In genomic region chr15:73558529-73558928, GRCh38 we compare ENCODE assay signal across 29 cellular contexts.
"Had no signal": no experiment of that assay in that cellular context is flagged by ENCODE, and none has a peak within 500 bp of the region (broad histone marks: within the 10 kb centered on the region; RNA-seq: fewer than 3 reads in every experiment).

No MANE protein-coding gene starts in this region.

- H3K36me3 Mint-ChIP-seq: activated naive CD4-positive, alpha-beta T cell treated with anti-CD3 and anti-CD28 coated beads, Interleukin-2, amount 50 U/mL, for 72 hours had no signal

- ATAC-seq: activated naive CD4-positive, alpha-beta T cell treated with anti-CD3 and anti-CD28 coated beads, Interleukin-2, amount 50 U/mL, for 72 hours; activated T-cell treated with anti-CD3 and anti-CD28 coated beads, Interleukin-2, amount 50 U/mL, for 4 hours; esophagus mucosa; foreskin keratinocyte; gastrocnemius medialis; heart left ventricle; WTC11 had no signal

- H3K4me1 Mint-ChIP-seq: activated naive CD4-positive, alpha-beta T cell treated with anti-CD3 and anti-CD28 coated beads, Interleukin-2, amount 10 ng/mL, durations not matched to agents 7 days and 5 days; central memory CD8-positive, alpha-beta T cell had no signal

- H3K27ac Mint-ChIP-seq: activated CD4-positive, alpha-beta memory T cell treated with anti-CD3 and anti-CD28 coated beads, Interleukin-2, amount 10 ng/mL, durations not matched to agents 7 days and 5 days; activated CD4-positive, alpha-beta T cell treated with anti-CD3 and anti-CD28 coated beads, Interleukin-2, amount 10 ng/mL, durations not matched to agents 7 days and 5 days; activated naive CD4-positive, alpha-beta T cell treated with anti-CD3 and anti-CD28 coated beads, Interleukin-2, amount 10 ng/mL, durations not matched to agents 7 days and 5 days; activated naive CD4-positive, alpha-beta T cell treated with anti-CD3 and anti-CD28 coated beads, Interleukin-2, amount 50 U/mL, for 72 hours; activated naive CD8-positive, alpha-beta T cell treated with anti-CD3 and anti-CD28 coated beads, Interleukin-2, amount 10 ng/mL, durations not matched to agents 7 days and 5 days; activated T-helper 2 cell treated with anti-CD3 and anti-CD28 coated beads, Interferon-gamma antibody, Interleukin-2, Interleukin-4, amounts not matched to agents 10 μg/mL and 5 μg/mL and 100 μg/mL, durations not matched to agents 14 hours and 24 hours and 36 hours; dendritic cell treated with granulocyte-macrophage colony-stimulating factor and Interleukin-4, amounts not matched to agents 40 ng/mL and 50 ng/mL, for 4 days; endodermal cell; WTC11 had no signal

- H3K9me3 ChIP-seq: ascending aorta, breast epithelium, gastrocnemius medialis, heart left ventricle had no signal

- H3K36me3 ChIP-seq: breast epithelium had no signal

- H3K27ac ChIP-seq: ascending aorta, breast epithelium, coronary artery, dorsolateral prefrontal cortex, foreskin keratinocyte, gastrocnemius medialis, heart left ventricle, VCaP had no signal

- H3K4me1 ChIP-seq: ascending aorta, breast epithelium, foreskin keratinocyte, gastrocnemius medialis, heart left ventricle had no signal

- H3K4me3 ChIP-seq: ascending aorta, breast epithelium, coronary artery, dorsolateral prefrontal cortex, gastrocnemius medialis, heart left ventricle had no signal

- H3K27me3 ChIP-seq: ascending aorta, breast epithelium, dorsolateral prefrontal cortex, foreskin keratinocyte, gastrocnemius medialis, heart left ventricle had no signal

- DNase-seq: activated CD4-positive, alpha-beta memory T cell treated with anti-CD3 and anti-CD28 coated beads, Interleukin-2, amount 10 ng/mL, durations not matched to agents 7 days and 5 days; activated CD4-positive, alpha-beta T cell treated with anti-CD3 and anti-CD28 coated beads for 1 hour; activated CD4-positive, alpha-beta T cell treated with anti-CD3 and anti-CD28 coated beads for 4 hours; activated CD4-positive, alpha-beta T cell treated with anti-CD3 and anti-CD28 coated beads, Interleukin-2, amount 10 ng/mL, durations not matched to agents 7 days and 5 days; activated CD4-positive, alpha-beta T cell treated with anti-CD3 and anti-CD28 coated beads, Interleukin-2, amount 50 U/mL, for 4 hours; activated gamma-delta T cell; activated naive CD4-positive, alpha-beta T cell; activated naive CD4-positive, alpha-beta T cell treated with anti-CD3 and anti-CD28 coated beads, Interleukin-2, amount 10 ng/mL, durations not matched to agents 7 days and 5 days; activated naive CD8-positive, alpha-beta T cell treated with anti-CD3 and anti-CD28 coated beads, Interleukin-2, amount 10 ng/mL, durations not matched to agents 7 days and 5 days; activated T-cell treated with anti-CD3 and anti-CD28 coated beads, Interleukin-2, amount 50 U/mL, for 4 hours; dorsolateral prefrontal cortex; effector memory CD4-positive, alpha-beta T cell; endodermal cell; foreskin keratinocyte; gastrocnemius medialis; glutamatergic neuron; heart left ventricle; T-helper 2 cell had no signal

- H3K9me3 Mint-ChIP-seq: activated CD4-positive, alpha-beta memory T cell treated with anti-CD3 and anti-CD28 coated beads, Interleukin-2, amount 10 ng/mL, durations not matched to agents 7 days and 5 days; activated CD4-positive, alpha-beta T cell treated with anti-CD3 and anti-CD28 coated beads, Interleukin-2, amount 10 ng/mL, durations not matched to agents 7 days and 5 days; activated naive CD4-positive, alpha-beta T cell treated with anti-CD3 and anti-CD28 coated beads, Interleukin-2, amount 10 ng/mL, durations not matched to agents 7 days and 5 days; activated naive CD4-positive, alpha-beta T cell treated with anti-CD3 and anti-CD28 coated beads, Interleukin-2, amount 50 U/mL, for 72 hours; activated naive CD8-positive, alpha-beta T cell treated with anti-CD3 and anti-CD28 coated beads, Interleukin-2, amount 10 ng/mL, durations not matched to agents 7 days and 5 days; activated T-cell treated with anti-CD3 and anti-CD28 coated beads, Interleukin-2, amount 50 U/mL, for 4 hours; activated T-helper 2 cell treated with anti-CD3 and anti-CD28 coated beads, Interferon-gamma antibody, Interleukin-2, Interleukin-4, amounts not matched to agents 10 μg/mL and 5 μg/mL and 100 μg/mL, durations not matched to agents 14 hours and 24 hours and 36 hours; brain; central memory CD8-positive, alpha-beta T cell; dendritic cell treated with granulocyte-macrophage colony-stimulating factor and Interleukin-4, amounts not matched to agents 40 ng/mL and 50 ng/mL, for 4 days; endodermal cell; WTC11 had no signal

- H3K27me3 Mint-ChIP-seq: activated CD4-positive, alpha-beta memory T cell treated with anti-CD3 and anti-CD28 coated beads, Interleukin-2, amount 10 ng/mL, durations not matched to agents 7 days and 5 days; activated CD4-positive, alpha-beta T cell treated with anti-CD3 and anti-CD28 coated beads, Interleukin-2, amount 10 ng/mL, durations not matched to agents 7 days and 5 days; activated naive CD4-positive, alpha-beta T cell treated with anti-CD3 and anti-CD28 coated beads, Interleukin-2, amount 10 ng/mL, durations not matched to agents 7 days and 5 days; activated naive CD8-positive, alpha-beta T cell treated with anti-CD3 and anti-CD28 coated beads, Interleukin-2, amount 10 ng/mL, durations not matched to agents 7 days and 5 days; brain; central memory CD8-positive, alpha-beta T cell; dendritic cell treated with granulocyte-macrophage colony-stimulating factor and Interleukin-4, amounts not matched to agents 40 ng/mL and 50 ng/mL, for 4 days had no signal

- H3K4me3 Mint-ChIP-seq: activated CD4-positive, alpha-beta memory T cell treated with anti-CD3 and anti-CD28 coated beads, Interleukin-2, amount 10 ng/mL, durations not matched to agents 7 days and 5 days; activated CD4-positive, alpha-beta T cell treated with anti-CD3 and anti-CD28 coated beads, Interleukin-2, amount 10 ng/mL, durations not matched to agents 7 days and 5 days; activated naive CD4-positive, alpha-beta T cell treated with anti-CD3 and anti-CD28 coated beads, Interleukin-2, amount 10 ng/mL, durations not matched to agents 7 days and 5 days; activated naive CD8-positive, alpha-beta T cell treated with anti-CD3 and anti-CD28 coated beads, Interleukin-2, amount 10 ng/mL, durations not matched to agents 7 days and 5 days; activated T-cell treated with anti-CD3 and anti-CD28 coated beads, Interleukin-2, amount 50 U/mL, for 4 hours; brain; central memory CD8-positive, alpha-beta T cell; dendritic cell treated with granulocyte-macrophage colony-stimulating factor and Interleukin-4, amounts not matched to agents 40 ng/mL and 50 ng/mL, for 4 days; endodermal cell; WTC11 had no signal
